In genomic region chr3:51501833-51502561, GRCh38 we compare ENCODE assay signal across 8 cellular contexts.
DNase-seq lines count a peak whose midpoint lies in the region; ATAC-seq lines count a peak whose summit lies in the region.

No MANE protein-coding gene starts in this region.

- peak overlapping the region; percentile 32 for H3K27ac Mint-ChIP-seq in central memory CD8-positive, alpha-beta T cell (ENCODE audit: low read depth)

- no peaks in the 10 kb centered on the region for H3K9me3 Mint-ChIP-seq in central memory CD8-positive, alpha-beta T cell

- no peaks in the 10 kb centered on the region for H3K27me3 Mint-ChIP-seq in central memory CD8-positive, alpha-beta T cell

- ATAC-seq in GM21367 (IDR thresholded peaks at IDR 0.05; ENCODE audit: unreplicated experiment), result peak; percentile 26
- ATAC-seq in central memory CD8-positive, alpha-beta T cell (replicated peaks; ENCODE audit: extremely low read depth, poor library complexity, severe bottlenecking), result no peak
- ATAC-seq in HG03280 (IDR thresholded peaks at IDR 0.05; ENCODE audit: unreplicated experiment), result no peak

- peaks cover 15% of the 10 kb centered on the region for H3K36me3 Mint-ChIP-seq in central memory CD8-positive, alpha-beta T cell (ENCODE audit: insufficient read depth)

- peaks cover 16% of the 10 kb centered on the region for H3K4me1 Mint-ChIP-seq in central memory CD8-positive, alpha-beta T cell

- no peak overlapping the region for H3K4me3 Mint-ChIP-seq in central memory CD8-positive, alpha-beta T cell

- peak; percentile 74 for DNase-seq in AG20443 (ENCODE audit: low spot score)
- peak; percentile 58 for DNase-seq in NCI-H2196 (lab: John Stamatoyannopoulos, UW; ENCODE audit: unreplicated experiment)
- peak; percentile 72 to 77 for DNase-seq in activated CD4-positive, alpha-beta T cell treated with anti-CD3 and anti-CD28 coated beads for 24 hours (ENCODE audit: low read depth in 2 of 2)
- DNase-seq in central memory CD8-positive, alpha-beta T cell (ENCODE audit: low spot score in 2 of 2), result peak; percentile 68 to 76
- peak; percentile 74 for DNase-seq in kidney tubule cell (ENCODE audit: low spot score)
- peak; percentile 64 for DNase-seq in stimulated activated CD4-positive, alpha-beta T cell treated with anti-CD3 and anti-CD28 coated beads, Interleukin-2, amount 100 ng/mL, for 4 hours (ENCODE audit: low read depth)
